Comparison of ENCODE assay signal across 1 cellular context in genomic region chr17:42424991-42425610, GRCh38.
TF ChIP-seq lines count a peak whose summit lies in the region.

No MANE protein-coding gene starts in this region.

TF ChIP-seq in K562, 482 proteins besides CTCF, POLR2A, EP300 and RAD21:
- TF ChIP-seq, protein P1, sequence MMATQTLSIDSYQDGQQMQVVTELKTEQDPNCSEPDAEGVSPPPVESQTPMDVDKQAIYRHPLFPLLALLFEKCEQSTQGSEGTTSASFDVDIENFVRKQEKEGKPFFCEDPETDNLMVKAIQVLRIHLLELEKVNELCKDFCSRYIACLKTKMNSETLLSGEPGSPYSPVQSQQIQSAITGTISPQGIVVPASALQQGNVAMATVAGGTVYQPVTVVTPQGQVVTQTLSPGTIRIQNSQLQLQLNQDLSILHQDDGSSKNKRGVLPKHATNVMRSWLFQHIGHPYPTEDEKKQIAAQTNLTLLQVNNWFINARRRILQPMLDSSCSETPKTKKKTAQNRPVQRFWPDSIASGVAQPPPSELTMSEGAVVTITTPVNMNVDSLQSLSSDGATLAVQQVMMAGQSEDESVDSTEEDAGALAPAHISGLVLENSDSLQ (IDR thresholded peaks at IDR 0.05) = peak; percentile 24; the same call in 1 of the 2 replicates
- TF ChIP-seq SMARCA4 (IDR thresholded peaks at IDR 0.05) (no peak), ZNF696 (CRISPR knock-in tag; conservative IDR thresholded peaks at IDR 0.05) (no peak)
